ENCODE assay signal across 15 cellular contexts in genomic region chr13:33119886-33120543, GRCh38.
DNase-seq lines count a peak whose midpoint lies in the region; FAIRE-seq and TF ChIP-seq lines count a peak whose summit lies in the region.
"Had no signal": no experiment of that assay in that cellular context is flagged by ENCODE, and none has a peak within 500 bp of the region (broad histone marks: within the 10 kb centered on the region; RNA-seq: fewer than 3 reads in every experiment).

No MANE protein-coding gene starts in this region.

- no peaks in the 10 kb centered on the region for H3K4me1 Mint-ChIP-seq in activated naive CD4-positive, alpha-beta T cell treated with anti-CD3 and anti-CD28 coated beads for 36 hours (ENCODE audit: low read depth)

- no peaks in the 10 kb centered on the region for H4K20me1 ChIP-seq in keratinocyte (ENCODE audit: control insufficient read depth, extremely low read depth, insufficient read depth, low read length)

- H3K4me3 Mint-ChIP-seq in activated naive CD4-positive, alpha-beta T cell treated with anti-CD3 and anti-CD28 coated beads for 36 hours = no peak overlapping the region
- H3K4me3 Mint-ChIP-seq: neural crest cell had no signal

- DNase-seq in NCI-H2196 (lab: John Stamatoyannopoulos, UW; ENCODE audit: unreplicated experiment) (peak; percentile 10), NCI-H2196 treated with DMSO at 0.1 percent for 48 hours (lab: John Stamatoyannopoulos, UW; ENCODE audit: unreplicated experiment) (no peak), keratinocyte (ENCODE audit: low read depth, low spot score) (peak; percentile 60), NCI-H2081 treated with DMSO at 0.1 percent for 48 hours (lab: John Stamatoyannopoulos, UW) (no peak), GM19240 (ENCODE audit: insufficient read length, low spot score) (no peak)
- no peak for DNase-seq in effector CD8-positive, alpha-beta T cell (lab: John Stamatoyannopoulos, UW)
- no peak for DNase-seq in activated naive CD4-positive, alpha-beta T cell treated with anti-CD3 and anti-CD28 coated beads for 36 hours
- DNase-seq: activated gamma-delta T cell treated with Interleukin-2 at 50 U/mL for 16 hours, left ventricle myocardium inferior, NCI-H510A treated with DMSO at 0.1 percent for 48 hours, small intestine, substantia nigra had no signal

- dilution Hi-C loops in keratinocyte (cut with MboI; ENCODE audit: extremely low pct_ligation_motif_present, low sequenced_read_pairs) = no loop called here

- CTCF ChIA-PET in activated naive CD4-positive, alpha-beta T cell treated with anti-CD3 and anti-CD28 coated beads for 36 hours (lab: Charles Lee) = no interaction called here

- no peaks in the 10 kb centered on the region for H3K9me3 Mint-ChIP-seq in activated naive CD4-positive, alpha-beta T cell treated with anti-CD3 and anti-CD28 coated beads for 36 hours
- H3K9me3 Mint-ChIP-seq: neural crest cell had no signal

- H3K27me3 Mint-ChIP-seq in activated naive CD4-positive, alpha-beta T cell treated with anti-CD3 and anti-CD28 coated beads for 36 hours (ENCODE audit: low read depth) = peaks cover 14% of the 10 kb centered on the region

- H3K27ac Mint-ChIP-seq in activated naive CD4-positive, alpha-beta T cell treated with anti-CD3 and anti-CD28 coated beads for 36 hours = no peak overlapping the region

- peak overlapping the region; percentile 55 for H3K9ac ChIP-seq in keratinocyte (ENCODE audit: control insufficient read depth, extremely low read depth, insufficient read depth, low read length)

- no peaks in the 10 kb centered on the region for H3K27me3 ChIP-seq in keratinocyte (ENCODE audit: control insufficient read depth, extremely low read depth, insufficient read depth, low read length)

- H3K9me1 ChIP-seq in keratinocyte (ENCODE audit: control insufficient read depth, extremely low read depth, insufficient read depth, low read length) = no peaks in the 10 kb centered on the region

- H3K4me1 ChIP-seq in keratinocyte (ENCODE audit: control insufficient read depth, extremely low read depth, insufficient read depth, low read length) = peaks cover 22% of the 10 kb centered on the region

- peak overlapping the region in 2 of 3 experiments; percentile 47 to 56 for H3K4me3 ChIP-seq in keratinocyte (ENCODE audit: control insufficient read depth in 2 of 3, extremely low read depth in 1 of 3, insufficient read depth in 2 of 3, low read depth in 1 of 3, low read length in 3 of 3)
- H3K4me3 ChIP-seq: left ventricle myocardium inferior had no signal

- H3K79me2 ChIP-seq in keratinocyte (ENCODE audit: control insufficient read depth, insufficient read depth, low read length) = no peaks in the 10 kb centered on the region

- intact Hi-C loops in activated naive CD4-positive, alpha-beta T cell treated with anti-CD3 and anti-CD28 coated beads for 36 hours (cut with micrococcal nuclease) = no loop called here

- peak overlapping the region; percentile 88 for H3K27ac ChIP-seq in VCaP
- H3K27ac ChIP-seq in keratinocyte (ENCODE audit: control insufficient read depth, insufficient read depth, low read length) = peak overlapping the region; percentile 79
- H3K27ac ChIP-seq: left ventricle myocardium inferior had no signal

- no peaks in the 10 kb centered on the region for H3K9me3 ChIP-seq in keratinocyte (ENCODE audit: control insufficient read depth, low read depth, low read length)
- H3K9me3 ChIP-seq: left ventricle myocardium inferior had no signal

- H3K36me3 Mint-ChIP-seq in activated naive CD4-positive, alpha-beta T cell treated with anti-CD3 and anti-CD28 coated beads for 36 hours (ENCODE audit: low read depth) = no peaks in the 10 kb centered on the region

- H3K4me2 ChIP-seq in keratinocyte (ENCODE audit: control insufficient read depth, extremely low read depth, insufficient read depth, low read depth, low read length) = peak overlapping the region; percentile 81

- H3K36me3 ChIP-seq in keratinocyte (ENCODE audit: control insufficient read depth in 2 of 2, extremely low read depth in 1 of 2, insufficient read depth in 2 of 2, low read length in 2 of 2) = peaks cover 13 to 17% of the 10 kb centered on the region in 2 experiments

- TF ChIP-seq CTCF in VCaP (conservative IDR thresholded peaks at IDR 0.05) (no peak), keratinocyte (optimal IDR thresholded peaks at IDR 0.05 in 1 of 3, IDR thresholded peaks at IDR 0.05 in 1 of 3, conservative IDR thresholded peaks at IDR 0.05 in 1 of 3; ENCODE audit: extremely low read depth in 1 of 3, insufficient read depth in 2 of 3, low read length in 3 of 3) (no peak)

- FAIRE-seq in keratinocyte (lab: Jason Lieb, UNC) = peak; percentile 91
- FAIRE-seq: D721Med, small intestine had no signal

- H2AFZ ChIP-seq in keratinocyte (ENCODE audit: control insufficient read depth, low read length) = no peak overlapping the region

Comparison
In these comparisons a context has a peak if more than half of its experiments do, and no peak if none do; other contexts are left out.
1. DNase-seq: peak in NCI-H2196 (single experiment) and keratinocyte (single experiment); none in NCI-H2196 treated with DMSO at 0.1 percent for 48 hours (single experiment), NCI-H2081 treated with DMSO at 0.1 percent for 48 hours (single experiment), effector CD8-positive, alpha-beta T cell (single experiment), GM19240 (single experiment) and activated naive CD4-positive, alpha-beta T cell treated with anti-CD3 and anti-CD28 coated beads for 36 hours (single experiment).